8 cellular contexts compared by ENCODE assay signal in genomic region chr22:42090596-42091445, GRCh38. TPM values are rescaled to one million over a fixed set of nuclear protein-coding genes. Genes with fewer than 3 reads are reported as not detected.
DNase-seq lines count a peak whose midpoint lies in the region; ATAC-seq lines count a peak whose summit lies in the region.

Gene NDUFA6 (minus strand): TSS chr22:42090772. CDS start chr22:42090744, 28 bp downstream.

- H3K4me2 ChIP-seq in BLaER1 treated with 17β-estradiol and CSF1 and Interleukin-3, amounts not matched to agents 10 nM and 100 nM, result peak within 1 kb of the TSS; percentile 80 to 95 (median 87)

- H3K9me3 ChIP-seq in BLaER1 treated with 17β-estradiol and CSF1 and Interleukin-3, amounts not matched to agents 10 nM and 100 nM (replicated peaks in 1 of 11), result peaks cover 0 to 17% (median 12%) of the 10 kb centered on the region in 11 experiments; a peak in 18 of 22 replicates

- DNase-seq in NCI-H69 (lab: John Stamatoyannopoulos, UW) (peak; percentile 100), dedifferentiated amniotic fluid mesenchymal stem cell (ENCODE audit: extremely low spot score) (peak; percentile 99), left lobe of liver (ENCODE audit: low spot score) (peak; percentile 99)
- DNase-seq in activated CD4-positive, alpha-beta T cell treated with anti-CD3 and anti-CD28 coated beads, Interleukin-2, amount 50 U/mL, for 1 hour, result peak; percentile 96
- DNase-seq in stimulated activated CD4-positive, alpha-beta T cell treated with anti-CD3 and anti-CD28 coated beads, Interleukin-2, amount 100 ng/mL, for 48 hours, result peak; percentile 94 to 95

- peak within 1 kb of the TSS; percentile 90 to 99 (median 96) for H3K9ac ChIP-seq in BLaER1 treated with 17β-estradiol and CSF1 and Interleukin-3, amounts not matched to agents 10 nM and 100 nM

- H4K20me1 ChIP-seq in BLaER1 treated with 17β-estradiol and CSF1 and Interleukin-3, amounts not matched to agents 10 nM and 100 nM, result peaks cover 0 to 34% (median 16%) of the 10 kb centered on the region in 11 experiments; a peak in 11 of 22 replicates

- ATAC-seq in GM19324 (IDR thresholded peaks at IDR 0.05; ENCODE audit: low FRiP score, unreplicated experiment), result peak; percentile 96
- peak; percentile 91 for ATAC-seq in HG03520 (IDR thresholded peaks at IDR 0.05; ENCODE audit: unreplicated experiment)
- peak; percentile 92 for ATAC-seq in left lobe of liver

- H3K36me3 ChIP-seq in BLaER1 treated with 17β-estradiol and CSF1 and Interleukin-3, amounts not matched to agents 10 nM and 100 nM, result peaks cover 21 to 34% (median 29%) of the 10 kb centered on the region in 11 experiments

- peak within 1 kb of the TSS; percentile 90 to 99 (median 95) for H3K27ac ChIP-seq in BLaER1 treated with 17β-estradiol and CSF1 and Interleukin-3, amounts not matched to agents 10 nM and 100 nM

- H3K4me3 ChIP-seq in BLaER1 treated with 17β-estradiol and CSF1 and Interleukin-3, amounts not matched to agents 10 nM and 100 nM, result peak within 1 kb of the TSS; percentile 74 to 96 (median 88)

- no peaks in the 10 kb centered on the region for H3K27me3 ChIP-seq in BLaER1 treated with 17β-estradiol and CSF1 and Interleukin-3, amounts not matched to agents 10 nM and 100 nM

- H3K4me1 ChIP-seq in BLaER1 treated with 17β-estradiol and CSF1 and Interleukin-3, amounts not matched to agents 10 nM and 100 nM, result peaks cover 17 to 28% (median 22%) of the 10 kb centered on the region in 10 experiments

RNA-seq across cellular contexts. Expression of gene NDUFA6, which starts in this region (rescaled TPM):
- total RNA-seq in left lobe of liver, result 51.0 TPM

Comparison
In these comparisons a context has a peak if more than half of its experiments do, and no peak if none do; other contexts are left out.
1. Peak in every context shown above with its lines: DNase-seq, ATAC-seq, H3K4me3 ChIP-seq and H3K27ac ChIP-seq.